Comparison of ENCODE assay signal across 7 cellular contexts in genomic region chr13:75088915-75089314, GRCh38.
"Had no signal": no experiment of that assay in that cellular context is flagged by ENCODE, and none has a peak within 500 bp of the region (broad histone marks: within the 10 kb centered on the region; RNA-seq: fewer than 3 reads in every experiment).

No MANE protein-coding gene starts in this region.

- FAIRE-seq: G401.6, GM12891, GM12892, GM18507, GM19239 had no signal

- DNase-seq: GDM1, GF-D8 had no signal
